In genomic region chr2:215315301-215315700, GRCh38 we compare ENCODE assay signal across 1 cellular context.
TF ChIP-seq lines count a peak whose summit lies in the region.

No MANE protein-coding gene starts in this region.

TF ChIP-seq in K562, 482 proteins besides CTCF, POLR2A, EP300 and RAD21:
- TF ChIP-seq NR0B1 (IDR thresholded peaks at IDR 0.05; ENCODE audit: partially characterized antibody): no peak
- no peak for TF ChIP-seq RBM22 (IDR thresholded peaks at IDR 0.05; ENCODE audit: low read depth, low read length, poor library complexity, severe bottlenecking)
- TF ChIP-seq GTF2B (IDR thresholded peaks at IDR 0.05; ENCODE audit: extremely low read depth, insufficient read length): no peak
- TF ChIP-seq FIP1L1 (IDR thresholded peaks at IDR 0.05; ENCODE audit: low read depth, low read length, poor library complexity, severe bottlenecking): no peak
- TF ChIP-seq NFRKB (IDR thresholded peaks at IDR 0.05; ENCODE audit: low read depth): no peak
- no peak for TF ChIP-seq SOX6 (IDR thresholded peaks at IDR 0.05)
